12 cellular contexts compared by ENCODE assay signal in genomic region chrX:35726176-35726575, GRCh38.
DNase-seq lines count a peak whose midpoint lies in the region; ATAC-seq and TF ChIP-seq lines count a peak whose summit lies in the region.
"Had no signal": no experiment of that assay in that cellular context is flagged by ENCODE, and none has a peak within 500 bp of the region (broad histone marks: within the 10 kb centered on the region; RNA-seq: fewer than 3 reads in every experiment).

No MANE protein-coding gene starts in this region.

- H3F3A ChIP-seq in Loucy (ENCODE audit: low read depth) = no peaks in the 10 kb centered on the region

- H3K4me1 ChIP-seq in Loucy (ENCODE audit: insufficient read depth, low read length, poor library complexity, severe bottlenecking) (no peaks in the 10 kb centered on the region), left lung (no peaks in the 10 kb centered on the region)
- H3K4me1 ChIP-seq: left ventricle myocardium inferior had no signal

- TF ChIP-seq CTCF in Loucy (conservative IDR thresholded peaks at IDR 0.05; ENCODE audit: low read length) (peak; percentile 42), left lung (IDR thresholded peaks at IDR 0.05) (no peak)

- no peak overlapping the region for H3K9ac ChIP-seq in Loucy (ENCODE audit: low read depth, low read length, poor library complexity, severe bottlenecking)

- H2AFZ ChIP-seq in Loucy (ENCODE audit: low read length) = no peak overlapping the region

- H4K20me1 ChIP-seq in Loucy (ENCODE audit: insufficient read depth, low read length, poor library complexity, severe bottlenecking) = no peaks in the 10 kb centered on the region

- no peak overlapping the region for H3K4me2 ChIP-seq in Loucy (ENCODE audit: low read depth, low read length, poor library complexity, severe bottlenecking)

- H3K27ac ChIP-seq in left lung = no peak overlapping the region
- H3K27ac ChIP-seq: left ventricle myocardium inferior had no signal

- H3K36me3 ChIP-seq in Loucy (ENCODE audit: insufficient read depth, low read length) (no peaks in the 10 kb centered on the region), left lung (no peaks in the 10 kb centered on the region)
- H3K36me3 ChIP-seq: left ventricle myocardium inferior had no signal

- no peaks in the 10 kb centered on the region for H3K9me3 ChIP-seq in Loucy (ENCODE audit: insufficient read depth, low read depth, low read length)
- H3K9me3 ChIP-seq in left lung = no peaks in the 10 kb centered on the region
- H3K9me3 ChIP-seq: left ventricle myocardium inferior had no signal

- ATAC-seq in left lung = peak; percentile 34
- ATAC-seq in GM19397 (IDR thresholded peaks at IDR 0.05; ENCODE audit: unreplicated experiment) = no peak
- ATAC-seq in GM18505 (IDR thresholded peaks at IDR 0.05; ENCODE audit: unreplicated experiment) = no peak
- ATAC-seq in GM19035 (IDR thresholded peaks at IDR 0.05; ENCODE audit: unreplicated experiment) = no peak
- ATAC-seq: esophagus mucosa had no signal

- no peaks in the 10 kb centered on the region for H3K9me2 ChIP-seq in Loucy (replicated peaks; ENCODE audit: low read depth, low read length)

- no peaks in the 10 kb centered on the region for H3K79me2 ChIP-seq in Loucy (ENCODE audit: insufficient read depth, low read length)

- intact Hi-C loops in left lung (cut with DNase I) = no loop called here

- DNase-seq in EH (ENCODE audit: low read depth) = peak; percentile 0
- peak; percentile 3 for DNase-seq in astrocyte of the hippocampus (ENCODE audit: low read depth, low spot score)
- DNase-seq in left lung = no peak
- no peak for DNase-seq in iPS-NIHi7 (ENCODE audit: extremely low spot score)
- DNase-seq: activated CD4-positive, alpha-beta T cell treated with anti-CD3 and anti-CD28 coated beads, Interleukin-2, amount 50 U/mL, for 1 hour; activated naive CD8-positive, alpha-beta T cell treated with anti-CD3 and anti-CD28 coated beads, Interleukin-2, amount 10 ng/mL, durations not matched to agents 7 days and 5 days; left ventricle myocardium inferior had no signal

- H3K4me3 ChIP-seq in Loucy (ENCODE audit: low read length, poor library complexity, severe bottlenecking) (no peak overlapping the region), left lung (no peak overlapping the region)
- H3K4me3 ChIP-seq: left ventricle myocardium inferior had no signal

- TF ChIP-seq POLR2A in GM18505 (IDR thresholded peaks at IDR 0.05; ENCODE audit: borderline replicate concordance, extremely low read depth, insufficient read depth, insufficient read length) = no peak

- H3K27me3 ChIP-seq in Loucy (ENCODE audit: insufficient read depth, low read length, poor library complexity, severe bottlenecking) (no peaks in the 10 kb centered on the region), left lung (no peaks in the 10 kb centered on the region)

Comparison
In these comparisons a context has a peak if more than half of its experiments do, and no peak if none do; other contexts are left out.
1. DNase-seq: peak in EH (single experiment) and astrocyte of the hippocampus (single experiment); none in left lung (0 of 2) and iPS-NIHi7 (single experiment).